13 cellular contexts compared by ENCODE assay signal in genomic region chr16:19127674-19128131, GRCh38.
A peak's percentile ranks its signal among the peaks of the same experiment; 100 is the strongest.
DNase-seq lines count a peak whose midpoint lies in the region; ATAC-seq and TF ChIP-seq lines count a peak whose summit lies in the region.
"Had no signal": no experiment of that assay in that cellular context is flagged by ENCODE, and none has a peak within 500 bp of the region (broad histone marks: within the 10 kb centered on the region; RNA-seq: fewer than 3 reads in every experiment).

No MANE protein-coding gene starts in this region.

- no peak for DNase-seq in SHP77 (lab: John Stamatoyannopoulos, UW)
- DNase-seq in NCI-H748 (lab: John Stamatoyannopoulos, UW; ENCODE audit: unreplicated experiment) = no peak
- DNase-seq in NCI-H1105 (lab: John Stamatoyannopoulos, UW) = no peak
- no peak for DNase-seq in nucleus accumbens (lab: John Stamatoyannopoulos, UW)
- DNase-seq: BE2C, HFFc6, NCI-H446, right cardiac atrium had no signal

- H3K4me2 ChIP-seq in BLaER1 (peak overlapping the region; percentile 66), OCI-LY3 (ENCODE audit: low read length) (peak overlapping the region; percentile 48)

- H3K4me3 ChIP-seq in BLaER1 (no peak overlapping the region), OCI-LY3 (ENCODE audit: low read length) (no peak overlapping the region)
- H3K4me3 ChIP-seq: vagina had no signal

- H4K20me1 ChIP-seq in BLaER1 (no peaks in the 10 kb centered on the region), OCI-LY3 (ENCODE audit: insufficient read depth, low read length) (no peaks in the 10 kb centered on the region)

- ATAC-seq in GM18907 (IDR thresholded peaks at IDR 0.05; ENCODE audit: unreplicated experiment) (peak; percentile 57), HG02678 (IDR thresholded peaks at IDR 0.05; ENCODE audit: unreplicated experiment) (peak; percentile 52)
- ATAC-seq: right cardiac atrium had no signal

- H3K9ac ChIP-seq in BLaER1 (no peak overlapping the region), OCI-LY3 (ENCODE audit: low read length) (no peak overlapping the region)

- H3K4me1 ChIP-seq in BLaER1 (peaks cover 55% of the 10 kb centered on the region), OCI-LY3 (ENCODE audit: low read length) (peaks cover 41% of the 10 kb centered on the region)
- H3K4me1 ChIP-seq: BE2C had no signal

- H2AFZ ChIP-seq in OCI-LY3 (ENCODE audit: low read depth, low read length) = no peak overlapping the region

- H3K27ac ChIP-seq in BLaER1 (no peak overlapping the region), OCI-LY3 (ENCODE audit: low read length) (no peak overlapping the region)
- H3K27ac ChIP-seq: vagina had no signal

- H3K9me3 ChIP-seq in BLaER1 = peaks cover 27% of the 10 kb centered on the region
- no peaks in the 10 kb centered on the region for H3K9me3 ChIP-seq in OCI-LY3 (ENCODE audit: insufficient read depth, low read length)
- H3K9me3 ChIP-seq: BE2C, vagina had no signal

- H3K27me3 ChIP-seq in BLaER1 (no peaks in the 10 kb centered on the region), OCI-LY3 (ENCODE audit: low read depth, low read length) (peaks cover 5% of the 10 kb centered on the region; the same call in 1 of the 2 replicates)
- H3K27me3 ChIP-seq: BE2C, vagina had no signal

- H3K79me2 ChIP-seq in OCI-LY3 (ENCODE audit: low read length) = no peaks in the 10 kb centered on the region

- H3K36me3 ChIP-seq in BLaER1 (no peaks in the 10 kb centered on the region), OCI-LY3 (replicated peaks; ENCODE audit: low read depth, low read length) (no peaks in the 10 kb centered on the region)
- H3K36me3 ChIP-seq: BE2C, vagina had no signal

- TF ChIP-seq CTCF in OCI-LY3 (IDR thresholded peaks at IDR 0.05; ENCODE audit: low read depth, low read length) = no peak
